ENCODE assay signal across 32 cellular contexts in genomic region chr5:148459669-148460068, GRCh38.
"Had no signal": no experiment of that assay in that cellular context is flagged by ENCODE, and none has a peak within 500 bp of the region (broad histone marks: within the 10 kb centered on the region; RNA-seq: fewer than 3 reads in every experiment).

No MANE protein-coding gene starts in this region.

- H3K27ac ChIP-seq: breast epithelium, cardiac muscle cell, colonic mucosa, epithelial cell of prostate, esophagus squamous epithelium, gastroesophageal sphincter, WERI-Rb-1 had no signal

- H3K27ac Mint-ChIP-seq: activated B cell treated with CpG ODN at 0.5 μM for 24 hours; activated CD4-positive, alpha-beta memory T cell treated with anti-CD3 and anti-CD28 coated beads for 36 hours; activated naive CD4-positive, alpha-beta T cell treated with anti-CD3 and anti-CD28 coated beads for 36 hours; activated naive CD4-positive, alpha-beta T cell treated with anti-CD3 and anti-CD28 coated beads, Interleukin-2, amount 50 U/mL, for 24 hours; activated T-helper 1 cell treated with anti-CD3 and anti-CD28 coated beads, Interleukin-12 subunit alpha, Interleukin-12 subunit beta, Interleukin-2, Interleukin-4 antibody, amounts not matched to agents 30 ng/mL and 10 ng/mL and 1 ng/mL, durations not matched to agents 14 hours and 24 hours and 36 hours; activated T-helper 2 cell treated with anti-CD3 and anti-CD28 coated beads, Interferon-gamma antibody, Interleukin-2, Interleukin-4, amounts not matched to agents 10 μg/mL and 5 μg/mL and 100 μg/mL, durations not matched to agents 14 hours and 24 hours and 36 hours; brain; T-helper 17 cell; T-helper 2 cell treated with Interferon-gamma antibody and Interleukin-4, amounts not matched to agents 5 μg/mL and 100 μg/mL, for 36 hours had no signal

- H3K36me3 Mint-ChIP-seq: activated CD4-positive, alpha-beta memory T cell treated with anti-CD3 and anti-CD28 coated beads for 36 hours; activated naive CD4-positive, alpha-beta T cell treated with anti-CD3 and anti-CD28 coated beads, Interleukin-2, amount 50 U/mL, for 24 hours; brain had no signal

- H3K4me1 ChIP-seq: adrenal gland, breast epithelium, colonic mucosa, esophagus squamous epithelium had no signal

- H3K27me3 ChIP-seq: adrenal gland, breast epithelium, cardiac muscle cell, colonic mucosa, esophagus squamous epithelium, gastroesophageal sphincter had no signal

- ATAC-seq: gastroesophageal sphincter, T-helper 17 cell had no signal

- H3K4me3 Mint-ChIP-seq: activated B cell treated with CpG ODN at 0.5 μM for 24 hours; activated CD4-positive, alpha-beta memory T cell treated with anti-CD3 and anti-CD28 coated beads for 36 hours; activated naive CD4-positive, alpha-beta T cell treated with anti-CD3 and anti-CD28 coated beads for 36 hours; activated naive CD4-positive, alpha-beta T cell treated with anti-CD3 and anti-CD28 coated beads, Interleukin-2, amount 50 U/mL, for 24 hours; activated T-helper 1 cell treated with anti-CD3 and anti-CD28 coated beads, Interleukin-12 subunit alpha, Interleukin-12 subunit beta, Interleukin-2, Interleukin-4 antibody, amounts not matched to agents 30 ng/mL and 10 ng/mL and 1 ng/mL, durations not matched to agents 14 hours and 24 hours and 36 hours; brain; T-helper 17 cell; T-helper 2 cell treated with Interferon-gamma antibody and Interleukin-4, amounts not matched to agents 5 μg/mL and 100 μg/mL, for 36 hours had no signal

- H3K9me3 ChIP-seq: breast epithelium, colonic mucosa, esophagus squamous epithelium, gastroesophageal sphincter had no signal

- DNase-seq: activated B cell treated with CpG ODN at 0.5 μM for 24 hours; activated CD4-positive, alpha-beta memory T cell treated with anti-CD3 and anti-CD28 coated beads for 36 hours; activated CD4-positive, alpha-beta T cell treated with anti-CD3 and anti-CD28 coated beads for 48 hours; activated CD4-positive, alpha-beta T cell treated with anti-CD3 and anti-CD28 coated beads, Interleukin-2, amount 50 U/mL, for 1 hour; activated CD8-positive, alpha-beta memory T cell treated with anti-CD3 and anti-CD28 coated beads for 24 hours; activated CD8-positive, alpha-beta memory T cell treated with anti-CD3 and anti-CD28 coated beads, Interleukin-2, amount 50 U/mL, for 4 hours; activated effector memory CD4-positive, alpha-beta T cell treated with anti-CD3 and anti-CD28 coated beads, Interleukin-2, amount 50 U/mL, for 16 hours; activated naive CD4-positive, alpha-beta T cell treated with anti-CD3 and anti-CD28 coated beads for 36 hours; activated T-cell treated with anti-CD3 and anti-CD28 coated beads, Interleukin-2, amount 50 U/mL, for 1 hour; activated T-cell treated with anti-CD3 and anti-CD28 coated beads, Interleukin-2, amount 50 U/mL, for 48 hours; adrenal gland; amygdala; aorta; central memory CD4-positive, alpha-beta T cell; cerebellar nuclear complex; colonic mucosa; effector CD8-positive, alpha-beta T cell; esophagus squamous epithelium; foreskin melanocyte; T-helper 1 cell; T-helper 17 cell; T1000; WERI-Rb-1 had no signal

- H3K4me3 ChIP-seq: adrenal gland, breast epithelium, cardiac muscle cell, colonic mucosa, esophagus squamous epithelium, gastroesophageal sphincter had no signal

- H3K36me3 ChIP-seq: adrenal gland, breast epithelium, cardiac muscle cell, colonic mucosa, esophagus squamous epithelium, gastroesophageal sphincter, WERI-Rb-1 had no signal

- H3K9me3 Mint-ChIP-seq: activated B cell treated with CpG ODN at 0.5 μM for 24 hours; activated CD4-positive, alpha-beta memory T cell treated with anti-CD3 and anti-CD28 coated beads for 36 hours; activated naive CD4-positive, alpha-beta T cell treated with anti-CD3 and anti-CD28 coated beads for 36 hours; activated naive CD4-positive, alpha-beta T cell treated with anti-CD3 and anti-CD28 coated beads, Interleukin-2, amount 50 U/mL, for 24 hours; activated T-helper 1 cell treated with anti-CD3 and anti-CD28 coated beads, Interleukin-12 subunit alpha, Interleukin-12 subunit beta, Interleukin-2, Interleukin-4 antibody, amounts not matched to agents 30 ng/mL and 10 ng/mL and 1 ng/mL, durations not matched to agents 14 hours and 24 hours and 36 hours; activated T-helper 2 cell treated with anti-CD3 and anti-CD28 coated beads, Interferon-gamma antibody, Interleukin-2, Interleukin-4, amounts not matched to agents 10 μg/mL and 5 μg/mL and 100 μg/mL, durations not matched to agents 14 hours and 24 hours and 36 hours; brain; T-helper 2 cell treated with Interferon-gamma antibody and Interleukin-4, amounts not matched to agents 5 μg/mL and 100 μg/mL, for 36 hours had no signal
